In the genomic region with DNA sequence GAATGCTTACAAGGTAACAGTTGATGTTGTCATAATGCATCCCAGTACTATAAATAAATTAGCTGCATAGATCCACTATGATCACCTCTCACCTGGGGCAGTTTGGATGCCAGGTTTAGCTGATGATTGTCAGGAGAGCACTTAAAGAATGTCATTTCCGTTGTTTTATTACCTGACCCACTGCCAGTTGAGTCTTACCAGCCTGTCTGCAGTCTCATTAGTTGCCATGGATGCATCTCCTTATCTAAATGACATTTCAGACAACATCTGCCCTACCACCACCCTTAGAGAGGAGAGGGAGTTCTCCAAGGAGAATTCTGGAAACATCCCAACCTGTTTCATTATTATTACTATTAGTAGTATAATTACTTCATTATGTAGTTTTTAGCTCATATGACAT, we compare ENCODE assay signal across 18 cellular contexts.
"Had no signal": no experiment of that assay in that cellular context is flagged by ENCODE, and none has a peak within 500 bp of the region (broad histone marks: within the 10 kb centered on the region; RNA-seq: fewer than 3 reads in every experiment).

No MANE protein-coding gene starts in this region.

- H3K4me3 ChIP-seq: adrenal gland, esophagus muscularis mucosa, gastroesophageal sphincter, heart left ventricle, lung, prostate gland, right atrium auricular region, tibial nerve had no signal

- H3K27ac ChIP-seq: adrenal gland, esophagus muscularis mucosa, gastroesophageal sphincter, heart left ventricle, prostate gland, right atrium auricular region, tibial nerve had no signal

- DNase-seq: activated CD4-positive, alpha-beta T cell treated with anti-CD3 and anti-CD28 coated beads for 36 hours; activated CD4-positive, alpha-beta T cell treated with anti-CD3 and anti-CD28 coated beads, Interleukin-2, amount 50 U/mL, for 48 hours; activated gamma-delta T cell treated with Interleukin-2 at 50 U/mL for 16 hours; adrenal gland; dermis blood vessel endothelial cell; effector memory CD4-positive, alpha-beta T cell; heart left ventricle; kidney had no signal

- H3K27me3 ChIP-seq: adrenal gland, gastroesophageal sphincter, heart left ventricle, right atrium auricular region, tibial nerve had no signal

- H3K4me1 Mint-ChIP-seq: activated CD4-positive, alpha-beta T cell treated with anti-CD3 and anti-CD28 coated beads for 36 hours; mesothelial cell of epicardium; nephron had no signal

- H3K4me1 ChIP-seq: gastroesophageal sphincter, prostate gland, right atrium auricular region, tibial nerve had no signal

- H3K9me3 ChIP-seq: adrenal gland, esophagus muscularis mucosa, gastroesophageal sphincter, heart left ventricle, prostate gland, right atrium auricular region, tibial nerve had no signal

- H3K36me3 Mint-ChIP-seq: activated naive CD4-positive, alpha-beta T cell treated with anti-CD3 and anti-CD28 coated beads, Interleukin-2, amount 50 U/mL, for 72 hours; mesothelial cell of epicardium had no signal

- H3K36me3 ChIP-seq: adrenal gland, esophagus muscularis mucosa, gastroesophageal sphincter, heart left ventricle, prostate gland, right atrium auricular region, tibial nerve had no signal

- H3K4me3 Mint-ChIP-seq: activated CD4-positive, alpha-beta T cell treated with anti-CD3 and anti-CD28 coated beads for 36 hours; mesothelial cell of epicardium; nephron; stimulated activated naive CD8-positive, alpha-beta T cell treated with anti-CD3 and anti-CD28 coated beads, Interleukin-15, Interleukin-2, amounts not matched to agents 100 ng/mL and 50 ng/mL, for 24 hours had no signal

- H3K27me3 Mint-ChIP-seq: activated CD4-positive, alpha-beta T cell treated with anti-CD3 and anti-CD28 coated beads for 36 hours; stimulated activated naive CD8-positive, alpha-beta T cell treated with anti-CD3 and anti-CD28 coated beads, Interleukin-15, Interleukin-2, amounts not matched to agents 100 ng/mL and 50 ng/mL, for 24 hours had no signal

- H3K27ac Mint-ChIP-seq: activated CD4-positive, alpha-beta T cell treated with anti-CD3 and anti-CD28 coated beads for 36 hours; activated naive CD4-positive, alpha-beta T cell treated with anti-CD3 and anti-CD28 coated beads, Interleukin-2, amount 50 U/mL, for 72 hours; mesothelial cell of epicardium; nephron; stimulated activated naive CD8-positive, alpha-beta T cell treated with anti-CD3 and anti-CD28 coated beads, Interleukin-15, Interleukin-2, amounts not matched to agents 100 ng/mL and 50 ng/mL, for 24 hours had no signal

- H3K9me3 Mint-ChIP-seq: nephron; stimulated activated naive CD8-positive, alpha-beta T cell treated with anti-CD3 and anti-CD28 coated beads, Interleukin-15, Interleukin-2, amounts not matched to agents 100 ng/mL and 50 ng/mL, for 24 hours had no signal
